ENCODE assay signal across 21 cellular contexts in genomic region chr7:41222704-41223103, GRCh38.
DNase-seq lines count a peak whose midpoint lies in the region; ATAC-seq, FAIRE-seq and TF ChIP-seq lines count a peak whose summit lies in the region.
"Had no signal": no experiment of that assay in that cellular context is flagged by ENCODE, and none has a peak within 500 bp of the region (broad histone marks: within the 10 kb centered on the region; RNA-seq: fewer than 3 reads in every experiment).

No MANE protein-coding gene starts in this region.

- H3K27ac Mint-ChIP-seq in Calu3 (ENCODE audit: unreplicated experiment): peak overlapping the region; percentile 31
- H3K27ac Mint-ChIP-seq: activated CD4-positive, alpha-beta T cell treated with anti-CD3 and anti-CD28 coated beads, Interleukin-2, amount 10 ng/mL, durations not matched to agents 7 days and 5 days; B cell; dendritic cell treated with granulocyte-macrophage colony-stimulating factor and Interleukin-4, amounts not matched to agents 40 ng/mL and 50 ng/mL, for 4 days; natural killer cell had no signal

- DNase-seq in Calu3 (no peak), RPMI7951 (ENCODE audit: low read depth) (peak; percentile 57), epithelial cell of esophagus (ENCODE audit: low read depth) (peak; percentile 79), keratinocyte (ENCODE audit: low read depth, low spot score) (no peak), ovary (no peak)
- DNase-seq in activated naive CD4-positive, alpha-beta T cell treated with Interleukin-2 at 50 U/mL for 16 hours: no peak
- DNase-seq: activated CD4-positive, alpha-beta T cell treated with anti-CD3 and anti-CD28 coated beads, Interleukin-2, amount 10 ng/mL, durations not matched to agents 7 days and 5 days; activated naive CD4-positive, alpha-beta T cell; GF-D8; kidney glomerular epithelial cell; mesendoderm; natural killer cell; NCI-H1417 treated with DMSO at 0.1 percent for 48 hours; NCI-H2171 treated with DMSO at 0.1 percent for 48 hours; small intestine had no signal

- H3K36me3 Mint-ChIP-seq in Calu3 (ENCODE audit: insufficient read depth, unreplicated experiment): no peaks in the 10 kb centered on the region
- H3K36me3 Mint-ChIP-seq: natural killer cell had no signal

- no peak overlapping the region for H3K9ac ChIP-seq in keratinocyte (ENCODE audit: control insufficient read depth, extremely low read depth, insufficient read depth, low read length)

- H2AFZ ChIP-seq in keratinocyte (ENCODE audit: control insufficient read depth, low read length): no peak overlapping the region

- dilution Hi-C loops in keratinocyte (cut with MboI; ENCODE audit: extremely low pct_ligation_motif_present, low sequenced_read_pairs): no loop called here

- H3K27ac ChIP-seq in keratinocyte (ENCODE audit: control insufficient read depth, insufficient read depth, low read length): peak overlapping the region; percentile 75
- H3K27ac ChIP-seq in ovary: no peak overlapping the region

- H3K4me1 Mint-ChIP-seq in Calu3 (ENCODE audit: low read depth, unreplicated experiment): peaks cover 13% of the 10 kb centered on the region
- H3K4me1 Mint-ChIP-seq: activated CD4-positive, alpha-beta T cell treated with anti-CD3 and anti-CD28 coated beads, Interleukin-2, amount 10 ng/mL, durations not matched to agents 7 days and 5 days; B cell; natural killer cell had no signal

- no peak for FAIRE-seq in keratinocyte (lab: Jason Lieb, UNC)
- FAIRE-seq: GM12878, small intestine, TTC549 had no signal

- intact Hi-C loops in Calu3 (cut with micrococcal nuclease; ENCODE audit: unreplicated experiment) (no loop called here), ovary (cut with DNase I) (no loop called here)

- CTCF ChIA-PET in Calu3 (lab: Charles Lee): no interaction called here

- no peaks in the 10 kb centered on the region for H3K36me3 ChIP-seq in keratinocyte (ENCODE audit: control insufficient read depth in 2 of 2, extremely low read depth in 1 of 2, insufficient read depth in 2 of 2, low read length in 2 of 2)
- no peaks in the 10 kb centered on the region for H3K36me3 ChIP-seq in ovary

- no peak overlapping the region for H3K4me2 ChIP-seq in keratinocyte (ENCODE audit: control insufficient read depth, extremely low read depth, insufficient read depth, low read depth, low read length)

- H3K9me1 ChIP-seq in keratinocyte (ENCODE audit: control insufficient read depth, extremely low read depth, insufficient read depth, low read length): no peaks in the 10 kb centered on the region

- H3K4me1 ChIP-seq in keratinocyte (ENCODE audit: control insufficient read depth, extremely low read depth, insufficient read depth, low read length) (peaks cover 20% of the 10 kb centered on the region), ovary (ENCODE audit: insufficient read depth) (no peaks in the 10 kb centered on the region)

- TF ChIP-seq EP300 in ovary (IDR thresholded peaks at IDR 0.05): no peak

- H3K9me3 ChIP-seq in keratinocyte (ENCODE audit: control insufficient read depth, low read depth, low read length) (no peaks in the 10 kb centered on the region), ovary (no peaks in the 10 kb centered on the region)

- H3K4me3 ChIP-seq in epithelial cell of esophagus (ENCODE audit: low read length) (no peak overlapping the region), keratinocyte (ENCODE audit: control insufficient read depth in 2 of 3, extremely low read depth in 1 of 3, insufficient read depth in 2 of 3, low read depth in 1 of 3, low read length in 3 of 3) (no peak overlapping the region), ovary (no peak overlapping the region)
- H3K4me3 ChIP-seq: GM12878 had no signal

- H3K27me3 ChIP-seq in keratinocyte (ENCODE audit: control insufficient read depth, extremely low read depth, insufficient read depth, low read length) (no peaks in the 10 kb centered on the region), ovary (no peaks in the 10 kb centered on the region)

- 91 to 96% (median 92%) methylated on average over 3 of the region's 3 CpGs for WGBS in ovary, 3 donors

- H3K27me3 Mint-ChIP-seq in Calu3 (ENCODE audit: unreplicated experiment): no peaks in the 10 kb centered on the region
- H3K27me3 Mint-ChIP-seq: activated CD4-positive, alpha-beta T cell treated with anti-CD3 and anti-CD28 coated beads, Interleukin-2, amount 10 ng/mL, durations not matched to agents 7 days and 5 days; dendritic cell treated with granulocyte-macrophage colony-stimulating factor and Interleukin-4, amounts not matched to agents 40 ng/mL and 50 ng/mL, for 4 days had no signal

- no peaks in the 10 kb centered on the region for H4K20me1 ChIP-seq in keratinocyte (ENCODE audit: control insufficient read depth, extremely low read depth, insufficient read depth, low read length)

- no TSS peak for BruUV-seq in Calu3 (replicated peaks; lab: Mats Ljungman, UMichigan)

- H3K79me2 ChIP-seq in keratinocyte (ENCODE audit: control insufficient read depth, insufficient read depth, low read length): no peaks in the 10 kb centered on the region

- TF ChIP-seq CTCF in Calu3 (IDR thresholded peaks at IDR 0.05; ENCODE audit: unreplicated experiment) (no peak), epithelial cell of esophagus (IDR thresholded peaks at IDR 0.05; ENCODE audit: insufficient read depth, low read depth, low read length, missing control alignments) (no peak), keratinocyte (optimal IDR thresholded peaks at IDR 0.05 in 1 of 3, IDR thresholded peaks at IDR 0.05 in 1 of 3, conservative IDR thresholded peaks at IDR 0.05 in 1 of 3; ENCODE audit: extremely low read depth in 1 of 3, insufficient read depth in 2 of 3, low read length in 3 of 3) (no peak), ovary (IDR thresholded peaks at IDR 0.05) (no peak)

- TF ChIP-seq POLR2A in ovary (IDR thresholded peaks at IDR 0.05): no peak

- H3K4me3 Mint-ChIP-seq in Calu3 (ENCODE audit: low read depth, unreplicated experiment): no peak overlapping the region
- H3K4me3 Mint-ChIP-seq: activated CD4-positive, alpha-beta T cell treated with anti-CD3 and anti-CD28 coated beads, Interleukin-2, amount 10 ng/mL, durations not matched to agents 7 days and 5 days; B cell; dendritic cell treated with granulocyte-macrophage colony-stimulating factor and Interleukin-4, amounts not matched to agents 40 ng/mL and 50 ng/mL, for 4 days; natural killer cell had no signal

- H3K9me3 Mint-ChIP-seq in Calu3 (ENCODE audit: low read depth, unreplicated experiment): peaks cover 6% of the 10 kb centered on the region
- H3K9me3 Mint-ChIP-seq: activated CD4-positive, alpha-beta T cell treated with anti-CD3 and anti-CD28 coated beads, Interleukin-2, amount 10 ng/mL, durations not matched to agents 7 days and 5 days had no signal

- ATAC-seq in HG03280 (IDR thresholded peaks at IDR 0.05; ENCODE audit: unreplicated experiment) (no peak), HG02973 (IDR thresholded peaks at IDR 0.05; ENCODE audit: unreplicated experiment) (no peak)
- ATAC-seq: GM12878, natural killer cell had no signal

Comparison
In these comparisons a context has a peak if more than half of its experiments do, and no peak if none do; other contexts are left out.
1. DNase-seq: peak in RPMI7951 (single experiment) and epithelial cell of esophagus (single experiment); none in Calu3 (single experiment), keratinocyte (single experiment), ovary (0 of 5) and activated naive CD4-positive, alpha-beta T cell treated with Interleukin-2 at 50 U/mL for 16 hours (single experiment).